ENCODE assay signal across 1 cellular context in the genomic region with DNA sequence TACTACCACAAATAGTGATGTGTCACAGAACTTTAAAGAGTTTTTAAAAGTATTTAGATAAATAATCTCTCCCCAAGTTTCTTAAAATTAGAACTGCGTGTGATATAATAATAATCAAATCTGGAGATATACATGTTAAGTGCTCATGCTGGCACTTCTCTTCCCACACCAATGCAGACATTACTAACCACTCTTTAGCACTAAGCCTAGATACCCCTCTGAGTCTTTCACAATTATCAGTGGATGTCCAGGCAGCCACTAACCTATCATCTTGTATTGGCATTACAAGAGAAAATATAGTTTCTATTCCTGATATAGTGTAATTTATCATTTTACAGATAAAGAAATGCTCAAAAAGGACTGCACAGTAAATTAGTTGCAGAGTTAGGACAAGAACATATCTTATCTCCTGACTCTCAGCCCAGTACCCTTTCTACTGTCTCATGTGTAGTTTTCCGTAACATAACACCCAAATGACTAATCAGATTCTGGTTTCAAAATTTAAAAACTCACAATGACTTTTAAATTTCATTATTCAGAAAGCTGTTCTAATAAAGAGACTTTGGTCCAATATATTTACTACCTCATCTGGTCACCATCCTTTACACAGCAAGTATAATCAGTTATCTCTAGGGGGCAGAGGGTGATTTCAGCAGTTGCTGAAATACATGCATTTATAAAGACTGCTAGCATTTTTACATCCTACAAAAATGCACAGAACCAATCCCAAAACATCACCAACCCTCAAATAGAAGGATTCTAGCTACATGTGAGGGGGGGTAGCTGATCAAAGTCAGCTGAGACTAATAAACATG.
TF ChIP-seq lines count a peak whose summit lies in the region.

No MANE protein-coding gene starts in this region.

TF ChIP-seq in IMR-90, 13 proteins besides CTCF, POLR2A, EP300 and RAD21:
- no peak for TF ChIP-seq CHD1 (IDR thresholded peaks at IDR 0.05; ENCODE audit: low read depth, low read length)
- TF ChIP-seq RFX5 (IDR thresholded peaks at IDR 0.05; ENCODE audit: low read depth, low read length): no peak
- TF ChIP-seq FOS (IDR thresholded peaks at IDR 0.05; ENCODE audit: low read depth, low read length): no peak
- TF ChIP-seq, protein P1, sequence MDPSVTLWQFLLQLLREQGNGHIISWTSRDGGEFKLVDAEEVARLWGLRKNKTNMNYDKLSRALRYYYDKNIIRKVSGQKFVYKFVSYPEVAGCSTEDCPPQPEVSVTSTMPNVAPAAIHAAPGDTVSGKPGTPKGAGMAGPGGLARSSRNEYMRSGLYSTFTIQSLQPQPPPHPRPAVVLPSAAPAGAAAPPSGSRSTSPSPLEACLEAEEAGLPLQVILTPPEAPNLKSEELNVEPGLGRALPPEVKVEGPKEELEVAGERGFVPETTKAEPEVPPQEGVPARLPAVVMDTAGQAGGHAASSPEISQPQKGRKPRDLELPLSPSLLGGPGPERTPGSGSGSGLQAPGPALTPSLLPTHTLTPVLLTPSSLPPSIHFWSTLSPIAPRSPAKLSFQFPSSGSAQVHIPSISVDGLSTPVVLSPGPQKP (IDR thresholded peaks at IDR 0.05; ENCODE audit: borderline replicate concordance, low read depth, low read length): no peak
- no peak for TF ChIP-seq MAFK (IDR thresholded peaks at IDR 0.05; ENCODE audit: low read depth, low read length)
- TF ChIP-seq RCOR1 (IDR thresholded peaks at IDR 0.05; ENCODE audit: insufficient replicate concordance, low read length): no peak
- no peak for TF ChIP-seq MAZ (IDR thresholded peaks at IDR 0.05; ENCODE audit: borderline replicate concordance, low read depth, low read length)
TF ChIP-seq in IMR-90: peak in this region for 0.
